Comparison of ENCODE assay signal across 10 cellular contexts in the genomic region with DNA sequence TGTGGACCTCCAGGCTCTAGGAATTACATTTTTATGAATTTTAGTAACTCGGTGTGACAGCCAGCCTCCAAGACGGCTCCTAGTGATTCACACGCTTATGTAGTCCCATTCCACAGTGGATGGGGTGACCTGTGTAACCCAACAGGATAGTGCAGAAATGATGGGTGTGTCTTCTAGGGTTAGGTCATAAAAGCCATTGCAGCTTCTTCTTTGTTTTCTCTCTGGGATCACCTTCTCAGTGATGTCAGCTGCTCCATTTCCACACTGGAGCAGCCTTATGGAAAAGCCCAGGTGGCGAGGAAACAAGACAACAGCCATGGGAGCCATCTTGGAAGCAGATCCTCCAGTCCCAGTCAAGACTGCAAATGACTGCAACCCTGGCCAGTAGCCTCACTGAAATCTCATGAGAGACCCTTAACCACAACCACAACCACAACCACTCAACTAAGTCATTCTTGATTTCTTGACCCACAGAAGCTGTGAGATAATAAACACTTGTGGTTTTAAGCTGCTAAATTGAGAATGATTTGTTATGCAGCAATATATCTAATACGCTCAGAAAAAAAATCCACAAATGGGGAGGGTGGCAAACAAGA. TPM values are rescaled to one million over a fixed set of nuclear protein-coding genes. Genes with fewer than 3 reads are reported as not detected.
DNase-seq lines count a peak whose midpoint lies in the region; ATAC-seq, FAIRE-seq and TF ChIP-seq lines count a peak whose summit lies in the region.
"Had no signal": no experiment of that assay in that cellular context is flagged by ENCODE, and none has a peak within 500 bp of the region (broad histone marks: within the 10 kb centered on the region; RNA-seq: fewer than 3 reads in every experiment).

No MANE protein-coding gene starts in this region.

- H3K9me2 ChIP-seq in MM.1S (replicated peaks; ENCODE audit: insufficient read depth, low read length) = no peaks in the 10 kb centered on the region

- H3K4me3 ChIP-seq in GM06990 (replicated peaks; ENCODE audit: low read depth, low read length) (no peak overlapping the region), MM.1S (ENCODE audit: low read length) (no peak overlapping the region), fibroblast of lung (replicated peaks in 1 of 4; ENCODE audit: control extremely low read depth in 1 of 4, insufficient read depth in 1 of 4, low read depth in 3 of 4, low read length in 4 of 4) (no peak overlapping the region)
- H3K4me3 ChIP-seq: lung had no signal

- H3K4me2 ChIP-seq in MM.1S (ENCODE audit: low read depth, low read length) (no peak overlapping the region), fibroblast of lung (ENCODE audit: extremely low read depth, insufficient read depth, low read length) (no peak overlapping the region)

- H3K9me3 ChIP-seq in MM.1S (replicated peaks; ENCODE audit: insufficient read depth, low read length) (no peaks in the 10 kb centered on the region), fibroblast of lung (ENCODE audit: control insufficient read depth, insufficient read depth, low read depth, low read length) (no peaks in the 10 kb centered on the region)

- peak; percentile 51 for DNase-seq in GM06990 (ENCODE audit: extremely low read depth, insufficient read length)
- DNase-seq in MM.1S = peak; percentile 31
- DNase-seq in fibroblast of lung (ENCODE audit: low read depth in 2 of 2) = peak; percentile 39 to 92
- no peak for DNase-seq in frontal cortex (ENCODE audit: low spot score in 2 of 2)
- DNase-seq in hippocampal formation (lab: John Stamatoyannopoulos, UW) = no peak
- DNase-seq in DMS53 treated with DMSO at 0.1 percent for 48 hours (lab: John Stamatoyannopoulos, UW; ENCODE audit: unreplicated experiment) = no peak
- DNase-seq in SKM-1 treated with dmso at 0.1 percent for 144 hours (lab: John Stamatoyannopoulos, UW; ENCODE audit: unreplicated experiment) = no peak

- H4K20me1 ChIP-seq in MM.1S (ENCODE audit: insufficient read depth, low read length) = no peaks in the 10 kb centered on the region
- H4K20me1 ChIP-seq in fibroblast of lung (ENCODE audit: control insufficient read depth, extremely low read depth, insufficient read depth, low read length) = no peaks in the 10 kb centered on the region

- H3K27me3 ChIP-seq in GM06990 (replicated peaks; ENCODE audit: control insufficient read depth, insufficient read depth, low read length) (no peaks in the 10 kb centered on the region), MM.1S (replicated peaks; ENCODE audit: insufficient read depth, low read length) (no peaks in the 10 kb centered on the region), fibroblast of lung (ENCODE audit: control insufficient read depth, insufficient read depth, low read length) (peaks cover 2% of the 10 kb centered on the region)

- H3F3A ChIP-seq in MM.1S (ENCODE audit: insufficient read depth, low read length) = peaks cover 28% of the 10 kb centered on the region

- TF ChIP-seq CTCF in GM06990 (IDR thresholded peaks at IDR 0.05; ENCODE audit: insufficient read depth, low read length, poor library complexity, severe bottlenecking) = no peak
- no peak for TF ChIP-seq CTCF in MM.1S (IDR thresholded peaks at IDR 0.05; ENCODE audit: low read length)
- TF ChIP-seq CTCF in fibroblast of lung (conservative IDR thresholded peaks at IDR 0.05 in 1 of 2, IDR thresholded peaks at IDR 0.05 in 1 of 2; ENCODE audit: low read depth in 1 of 2, low read length in 2 of 2) = no peak

- H3K79me2 ChIP-seq in MM.1S (ENCODE audit: low read length) (0 out of 2 replicates have a peak, but pooled peaks cover 7% of the 10 kb centered on the region), fibroblast of lung (ENCODE audit: control insufficient read depth, insufficient read depth, low read length) (no peaks in the 10 kb centered on the region)

- H2AFZ ChIP-seq in MM.1S (ENCODE audit: low read length) (no peak overlapping the region; the same call in 1 of the 2 replicates), fibroblast of lung (ENCODE audit: low read length) (no peak overlapping the region)

- H3K4me1 ChIP-seq in MM.1S (ENCODE audit: low read length) (peaks cover 43% of the 10 kb centered on the region), fibroblast of lung (ENCODE audit: control insufficient read depth, extremely low read depth, insufficient read depth, low read length) (peaks cover 4% of the 10 kb centered on the region)

- peak; percentile 35 for ATAC-seq in GM21360 (IDR thresholded peaks at IDR 0.05; ENCODE audit: unreplicated experiment)
- ATAC-seq: HepG2 had no signal

- FAIRE-seq in frontal cortex (lab: Jason Lieb, UNC) = no peak
- FAIRE-seq: HepG2 had no signal

- H3K27ac ChIP-seq in MM.1S (ENCODE audit: low read length) (no peak overlapping the region), fibroblast of lung (ENCODE audit: insufficient read depth, low read length) (no peak overlapping the region)

- H3K9ac ChIP-seq in MM.1S (ENCODE audit: low read length) = no peak overlapping the region
- H3K9ac ChIP-seq in fibroblast of lung (ENCODE audit: insufficient read depth, low read length) = no peak overlapping the region

- H3K36me3 ChIP-seq in GM06990 (ENCODE audit: control insufficient read depth, insufficient read depth, low read length) = no peaks in the 10 kb centered on the region
- H3K36me3 ChIP-seq in MM.1S (replicated peaks; ENCODE audit: insufficient read depth, low read length) = no peaks in the 10 kb centered on the region
- H3K36me3 ChIP-seq in fibroblast of lung (ENCODE audit: control insufficient read depth, insufficient read depth, low read length) = no peaks in the 10 kb centered on the region

RNA-seq across cellular contexts. Expression of gene GNPDA1, which starts 5.1 kb away (rescaled TPM):
- total RNA-seq in fibroblast of lung (64.2 and 97.8 TPM in 2 replicates), frontal cortex (16.3 TPM)
- 30.0 and 40.6 TPM in 2 replicates for polyA plus RNA-seq in fibroblast of lung
- 40.8 and 61.6 TPM in 2 replicates for polyA plus RNA-seq in fibroblast of lung (2012)
- 51.8 and 62.3 TPM in 2 replicates for polyA minus RNA-seq in fibroblast of lung (ENCODE audit: low replicate concordance)

RNA-seq across cellular contexts. Expression of gene RNF14, which starts 49.0 kb away (rescaled TPM):
- total RNA-seq in fibroblast of lung (49.1 and 62.9 TPM in 2 replicates), frontal cortex (75.0 TPM)
- polyA plus RNA-seq in fibroblast of lung = 53.1 and 65.3 TPM in 2 replicates
- 51.9 and 63.9 TPM in 2 replicates for polyA plus RNA-seq in fibroblast of lung (2012)
- 62.5 and 74.9 TPM in 2 replicates for polyA minus RNA-seq in fibroblast of lung (ENCODE audit: low replicate concordance)

RNA-seq across cellular contexts. Expression of gene PCDH12, which starts 59.9 kb away (rescaled TPM):
- total RNA-seq in fibroblast of lung (under 0.01 TPM in 1 of 2 replicates, not detected in the other), frontal cortex (2.4 TPM)
- 0.01 and 0.02 TPM in 2 replicates for polyA plus RNA-seq in fibroblast of lung
- 0.03 and 0.05 TPM in 2 replicates for polyA plus RNA-seq in fibroblast of lung (2012)
- polyA minus RNA-seq in fibroblast of lung (ENCODE audit: low replicate concordance) = 0.24 TPM in 1 of 2 replicates, not detected in the other
- total RNA-seq: HepG2 had no signal
- polyA plus RNA-seq: HepG2 had no signal

Comparison
In these comparisons a context has a peak if more than half of its experiments do, and no peak if none do; other contexts are left out.
1. DNase-seq: peak in GM06990 (single experiment), MM.1S (single experiment) and fibroblast of lung (2 of 2); none in frontal cortex (0 of 2), hippocampal formation (0 of 2), DMS53 treated with DMSO at 0.1 percent for 48 hours (single experiment) and SKM-1 treated with dmso at 0.1 percent for 144 hours (single experiment).